In the genomic region with DNA sequence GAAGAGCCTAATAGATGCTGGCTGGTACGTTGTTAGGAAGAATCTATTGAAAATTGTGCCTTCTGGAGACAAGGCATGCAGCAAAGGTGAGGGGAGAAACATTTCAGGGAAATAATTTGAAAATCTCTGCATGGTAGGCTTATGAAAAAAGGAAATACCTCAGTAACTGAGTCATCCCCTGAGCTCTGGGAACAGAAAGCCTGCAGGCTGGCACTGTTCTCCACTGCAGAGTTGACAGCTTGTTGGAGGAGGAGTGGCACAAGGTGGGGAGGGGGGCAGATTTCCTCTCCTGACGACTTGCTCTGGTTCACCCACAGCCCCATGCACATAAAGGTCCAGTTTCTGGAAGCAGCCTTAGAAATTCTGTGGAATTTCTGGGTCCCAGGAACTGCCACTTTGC, we compare ENCODE assay signal across 15 cellular contexts.
DNase-seq lines count a peak whose midpoint lies in the region; ATAC-seq, FAIRE-seq and TF ChIP-seq lines count a peak whose summit lies in the region.
"Had no signal": no experiment of that assay in that cellular context is flagged by ENCODE, and none has a peak within 500 bp of the region (broad histone marks: within the 10 kb centered on the region; RNA-seq: fewer than 3 reads in every experiment).

No MANE protein-coding gene starts in this region.

- peak; percentile 64 for DNase-seq in 8988T
- DNase-seq in HTR-8/SVneo (ENCODE audit: insufficient read length, low spot score), result peak; percentile 70
- peak; percentile 53 for DNase-seq in brain microvascular endothelial cell
- peak; percentile 67 for DNase-seq in kidney epithelial cell (ENCODE audit: low read depth)
- DNase-seq in activated CD8-positive, alpha-beta T cell treated with anti-CD3 and anti-CD28 coated beads for 36 hours, result no peak
- no peak for DNase-seq in NCI-H2081 (lab: John Stamatoyannopoulos, UW)
- no peak for DNase-seq in stimulated activated CD4-positive, alpha-beta T cell treated with anti-CD3 and anti-CD28 coated beads, Interleukin-15, amount 100 ng/mL, for 24 hours
- DNase-seq: activated CD4-positive, CD25-positive, alpha-beta regulatory T cell; activated naive CD4-positive, alpha-beta T cell treated with anti-CD3 and anti-CD28 coated beads, Interleukin-2, amount 10 ng/mL, durations not matched to agents 7 days and 5 days; heart left ventricle; NCI-H1436 had no signal

- ATAC-seq in activated CD8-positive, alpha-beta T cell treated with anti-CD3 and anti-CD28 coated beads for 36 hours, result no peak
- ATAC-seq in GM18861 (IDR thresholded peaks at IDR 0.05; ENCODE audit: unreplicated experiment), result no peak
- ATAC-seq: GM12878 had no signal

- no peaks in the 10 kb centered on the region for H3K36me3 ChIP-seq in brain microvascular endothelial cell (replicated peaks)
- no peaks in the 10 kb centered on the region for H3K36me3 ChIP-seq in kidney epithelial cell (ENCODE audit: control insufficient read depth, insufficient read depth, low read length)
- H3K36me3 ChIP-seq: heart left ventricle had no signal

- H3K9me3 Mint-ChIP-seq in activated CD8-positive, alpha-beta T cell treated with anti-CD3 and anti-CD28 coated beads for 36 hours, result no peaks in the 10 kb centered on the region
- H3K9me3 Mint-ChIP-seq: activated naive CD4-positive, alpha-beta T cell treated with anti-CD3 and anti-CD28 coated beads, Interleukin-2, amount 10 ng/mL, durations not matched to agents 7 days and 5 days; nephron had no signal

- TF ChIP-seq CTCF in brain microvascular endothelial cell (IDR thresholded peaks at IDR 0.05; ENCODE audit: low read depth, low read length, missing control alignments) (no peak), kidney epithelial cell (IDR thresholded peaks at IDR 0.05; ENCODE audit: insufficient read depth, low read length, poor library complexity, severe bottlenecking) (no peak)
- no peak for TF ChIP-seq CTCF in activated CD8-positive, alpha-beta T cell treated with anti-CD3 and anti-CD28 coated beads for 36 hours (IDR thresholded peaks at IDR 0.05)

- no peak overlapping the region for H3K27ac Mint-ChIP-seq in activated CD8-positive, alpha-beta T cell treated with anti-CD3 and anti-CD28 coated beads for 36 hours
- H3K27ac Mint-ChIP-seq: activated naive CD4-positive, alpha-beta T cell treated with anti-CD3 and anti-CD28 coated beads, Interleukin-2, amount 10 ng/mL, durations not matched to agents 7 days and 5 days; B cell; nephron had no signal

- H3K36me3 Mint-ChIP-seq in activated CD8-positive, alpha-beta T cell treated with anti-CD3 and anti-CD28 coated beads for 36 hours (ENCODE audit: low read depth), result no peaks in the 10 kb centered on the region
- H3K36me3 Mint-ChIP-seq: activated naive CD4-positive, alpha-beta T cell treated with anti-CD3 and anti-CD28 coated beads, Interleukin-2, amount 10 ng/mL, durations not matched to agents 7 days and 5 days had no signal

- CTCF ChIA-PET in activated CD8-positive, alpha-beta T cell treated with anti-CD3 and anti-CD28 coated beads for 36 hours (lab: Charles Lee), result no interaction called here

- no peaks in the 10 kb centered on the region for H3K4me1 Mint-ChIP-seq in activated CD8-positive, alpha-beta T cell treated with anti-CD3 and anti-CD28 coated beads for 36 hours (ENCODE audit: low read depth)
- H3K4me1 Mint-ChIP-seq: activated naive CD4-positive, alpha-beta T cell treated with anti-CD3 and anti-CD28 coated beads, Interleukin-2, amount 10 ng/mL, durations not matched to agents 7 days and 5 days; B cell; nephron had no signal

- H3K4me3 ChIP-seq in brain microvascular endothelial cell (ENCODE audit: low read depth, low read length) (no peak overlapping the region), kidney epithelial cell (ENCODE audit: low read depth, low read length) (no peak overlapping the region)
- H3K4me3 ChIP-seq: GM12878, heart left ventricle had no signal

- peak overlapping the region; percentile 92 for H3K27ac ChIP-seq in brain microvascular endothelial cell
- H3K27ac ChIP-seq: heart left ventricle had no signal

- in situ Hi-C loops in brain microvascular endothelial cell (cut with HindIII; ENCODE audit: low pct_ligation_motif_present, low sequenced_read_pairs), result loop anchor here (25.0 kb wide), 1 partner anchor 108 kb away; no protein-coding TSS in a partner anchor

- peaks cover 15% of the 10 kb centered on the region for H3K27me3 Mint-ChIP-seq in activated CD8-positive, alpha-beta T cell treated with anti-CD3 and anti-CD28 coated beads for 36 hours

- peak; percentile 9 for FAIRE-seq in HTR-8/SVneo (lab: Jason Lieb, UNC)
- FAIRE-seq: GM12878 had no signal

- H3K4me3 Mint-ChIP-seq in activated CD8-positive, alpha-beta T cell treated with anti-CD3 and anti-CD28 coated beads for 36 hours, result no peak overlapping the region
- H3K4me3 Mint-ChIP-seq: activated naive CD4-positive, alpha-beta T cell treated with anti-CD3 and anti-CD28 coated beads, Interleukin-2, amount 10 ng/mL, durations not matched to agents 7 days and 5 days; B cell; nephron had no signal

- H3K27me3 ChIP-seq in brain microvascular endothelial cell (replicated peaks), result no peaks in the 10 kb centered on the region
- no peaks in the 10 kb centered on the region for H3K27me3 ChIP-seq in kidney epithelial cell (ENCODE audit: control insufficient read depth, insufficient read depth, low read length)

- POLR2A ChIA-PET in activated CD8-positive, alpha-beta T cell treated with anti-CD3 and anti-CD28 coated beads for 36 hours (lab: Charles Lee), result no interaction called here

- intact Hi-C loops in activated CD8-positive, alpha-beta T cell treated with anti-CD3 and anti-CD28 coated beads for 36 hours (cut with micrococcal nuclease), result no loop called here

Comparison
In these comparisons a context has a peak if more than half of its experiments do, and no peak if none do; other contexts are left out.
1. DNase-seq: peak in 8988T (single experiment), HTR-8/SVneo (single experiment), brain microvascular endothelial cell (single experiment) and kidney epithelial cell (single experiment); none in activated CD8-positive, alpha-beta T cell treated with anti-CD3 and anti-CD28 coated beads for 36 hours (single experiment), NCI-H2081 (0 of 2) and stimulated activated CD4-positive, alpha-beta T cell treated with anti-CD3 and anti-CD28 coated beads, Interleukin-15, amount 100 ng/mL, for 24 hours (single experiment).